Comparison of ENCODE assay signal across 9 cellular contexts in genomic region chr5:53008751-53009150, GRCh38. TPM values are rescaled to one million over a fixed set of nuclear protein-coding genes. Genes with fewer than 3 reads are reported as not detected.
DNase-seq lines count a peak whose midpoint lies in the region; ATAC-seq and TF ChIP-seq lines count a peak whose summit lies in the region.
"Had no signal": no experiment of that assay in that cellular context is flagged by ENCODE, and none has a peak within 500 bp of the region (broad histone marks: within the 10 kb centered on the region; RNA-seq: fewer than 3 reads in every experiment).

No MANE protein-coding gene starts in this region.

- H3K4me2 ChIP-seq in smooth muscle cell, result no peak overlapping the region

- H3K9me3 ChIP-seq in RWPE2 (ENCODE audit: severe bottlenecking) (no peaks in the 10 kb centered on the region), smooth muscle cell (replicated peaks; ENCODE audit: low read depth) (no peaks in the 10 kb centered on the region), HAP-1 (no peaks in the 10 kb centered on the region)

- no peak overlapping the region for H2AFZ ChIP-seq in smooth muscle cell (ENCODE audit: low read depth)

- H3K79me2 ChIP-seq in smooth muscle cell (ENCODE audit: low read depth), result no peaks in the 10 kb centered on the region

- H3F3A ChIP-seq in smooth muscle cell (ENCODE audit: low read depth), result no peaks in the 10 kb centered on the region

- intact Hi-C loops in cardiac septum (cut with DNase I), result no loop called here

- peaks cover 54% of the 10 kb centered on the region for H3K4me1 ChIP-seq in RWPE2 (ENCODE audit: insufficient read depth, poor library complexity, severe bottlenecking)
- no peaks in the 10 kb centered on the region for H3K4me1 ChIP-seq in smooth muscle cell (ENCODE audit: low read depth)
- peaks cover 7% of the 10 kb centered on the region; the same call in 1 of the 2 replicates for H3K4me1 ChIP-seq in HAP-1

- ATAC-seq in HG02938 (IDR thresholded peaks at IDR 0.05; ENCODE audit: unreplicated experiment), result peak; percentile 96
- peak; percentile 79 for ATAC-seq in RWPE2 (ENCODE audit: low read depth)

- H3K27ac ChIP-seq in RWPE2 (ENCODE audit: poor library complexity, severe bottlenecking), result peak overlapping the region; percentile 79
- H3K27ac ChIP-seq in smooth muscle cell (ENCODE audit: low read depth), result peak overlapping the region; percentile 71

- H3K36me3 ChIP-seq in RWPE2 (ENCODE audit: low read depth) (peaks cover 24% of the 10 kb centered on the region), smooth muscle cell (ENCODE audit: low read depth) (no peaks in the 10 kb centered on the region), HAP-1 (replicated peaks) (no peaks in the 10 kb centered on the region)

- in situ Hi-C loops in HAP-1 (cut with MboI; ENCODE audit: low sequenced_read_pairs), result no loop called here

- TF ChIP-seq CTCF in RWPE2 (IDR thresholded peaks at IDR 0.05; ENCODE audit: poor library complexity, severe bottlenecking) (no peak), smooth muscle cell (IDR thresholded peaks at IDR 0.05; ENCODE audit: borderline replicate concordance, insufficient read depth, poor library complexity, severe bottlenecking) (no peak)

- no peaks in the 10 kb centered on the region for H4K20me1 ChIP-seq in smooth muscle cell (ENCODE audit: low read depth)

- H3K27me3 ChIP-seq in RWPE2 (ENCODE audit: insufficient read depth, poor library complexity, severe bottlenecking), result no peaks in the 10 kb centered on the region
- H3K27me3 ChIP-seq in smooth muscle cell (ENCODE audit: low read depth), result no peaks in the 10 kb centered on the region
- H3K27me3 ChIP-seq in HAP-1 (ENCODE audit: low read depth), result no peaks in the 10 kb centered on the region

- H3K9ac ChIP-seq in smooth muscle cell (ENCODE audit: low read depth), result peak overlapping the region; percentile 9

- H3K4me3 ChIP-seq in RWPE2 (ENCODE audit: severe bottlenecking) (no peak overlapping the region), smooth muscle cell (no peak overlapping the region), HAP-1 (no peak overlapping the region)

- 0% methylated on average over 1 of the region's 1 CpG for WGBS in smooth muscle cell (ENCODE audit: low lambda C conversion rate)

- DNase-seq in activated CD4-positive, alpha-beta T cell treated with anti-CD3 and anti-CD28 coated beads for 48 hours, result peak; percentile 52
- DNase-seq in activated CD4-positive, alpha-beta T cell treated with anti-CD3 and anti-CD28 coated beads, Interleukin-2, amount 50 U/mL, for 1 hour, result no peak
- DNase-seq in RWPE2 (ENCODE audit: low spot score), result no peak
- no peak for DNase-seq in smooth muscle cell (lab: John Stamatoyannopoulos, UW; ENCODE audit: unreplicated experiment)
- DNase-seq in HAP-1 (ENCODE audit: low spot score in 2 of 2), result no peak
- DNase-seq in cerebellar cortex (ENCODE audit: low spot score), result no peak
- no peak for DNase-seq in cardiac septum (ENCODE audit: low spot score)
- DNase-seq: T-cell had no signal

RNA-seq across cellular contexts. Expression of gene ITGA2, which starts 19.6 kb away (rescaled TPM):
- total RNA-seq in smooth muscle cell (16.4 and 19.2 TPM in 2 replicates), cardiac septum (1.4 TPM)
- 1.5 and 5.4 TPM in 2 replicates for polyA plus RNA-seq in smooth muscle cell
